Comparison of ENCODE assay signal across 23 cellular contexts in the genomic region with DNA sequence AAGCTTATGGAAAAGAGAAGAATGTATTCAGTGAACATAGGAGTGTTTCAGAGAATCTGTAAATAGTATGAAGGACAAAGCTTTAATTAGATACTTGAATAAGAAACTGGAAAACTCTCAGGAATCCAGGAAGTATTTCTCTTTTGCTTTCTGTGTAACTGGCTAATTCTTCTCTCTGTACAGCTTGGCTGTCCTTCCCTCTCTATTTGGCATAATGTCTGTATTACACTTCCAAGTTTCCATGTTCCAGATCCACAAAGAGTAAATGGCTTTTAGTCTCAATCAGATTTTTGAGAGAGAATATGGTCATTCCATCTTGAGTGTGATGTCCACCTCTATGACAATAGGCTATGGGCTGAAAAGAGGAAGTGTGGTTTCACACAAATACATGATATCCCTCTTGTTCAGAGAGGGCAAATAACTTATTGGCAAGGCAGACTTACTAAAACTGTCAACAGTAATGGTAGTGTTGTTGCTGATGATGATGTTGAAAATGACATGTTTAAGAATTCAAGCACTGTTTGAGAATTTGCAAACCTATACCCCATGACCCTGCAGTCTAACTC.
DNase-seq lines count a peak whose midpoint lies in the region; ATAC-seq lines count a peak whose summit lies in the region.
"Had no signal": no experiment of that assay in that cellular context is flagged by ENCODE, and none has a peak within 500 bp of the region (broad histone marks: within the 10 kb centered on the region; RNA-seq: fewer than 3 reads in every experiment).

No MANE protein-coding gene starts in this region.

- DNase-seq in astrocyte of the hippocampus (ENCODE audit: low read depth, low spot score) (peak; percentile 46), superior temporal gyrus (ENCODE audit: extremely low spot score) (peak; percentile 25), DMS53 treated with DMSO at 0.1 percent for 48 hours (lab: John Stamatoyannopoulos, UW; ENCODE audit: unreplicated experiment) (no peak)
- no peak for DNase-seq in stimulated activated CD4-positive, alpha-beta T cell treated with anti-CD3 and anti-CD28 coated beads, Interleukin-4, amount 100 ng/mL, for 1 hour
- DNase-seq: activated CD4-positive, alpha-beta T cell treated with anti-CD3 and anti-CD28 coated beads for 36 hours; activated effector memory CD4-positive, alpha-beta T cell treated with anti-CD3 and anti-CD28 coated beads, Interleukin-2, amount 50 U/mL, for 16 hours; activated naive CD8-positive, alpha-beta T cell treated with anti-CD3 and anti-CD28 coated beads, Interleukin-2, amount 10 ng/mL, durations not matched to agents 7 days and 5 days; activated T-cell treated with anti-CD3 and anti-CD28 coated beads for 4 hours; CD4-positive, CD25-positive, alpha-beta regulatory T cell; central memory CD4-positive, alpha-beta T cell; islet precursor cell; KG1; MM.1S; naive thymus-derived CD8-positive, alpha-beta T cell; NCI-H1436; NCI-H510A treated with DMSO at 0.1 percent for 48 hours; SHP77; stimulated activated naive CD8-positive, alpha-beta T cell treated with anti-CD3 and anti-CD28 coated beads, Interleukin-15, Interleukin-2, amounts not matched to agents 100 U/mL and 50 U/mL, for 24 hours; uterus had no signal

- ATAC-seq in GM18867 (IDR thresholded peaks at IDR 0.05; ENCODE audit: unreplicated experiment), result peak; percentile 70
- ATAC-seq in HG03280 (IDR thresholded peaks at IDR 0.05; ENCODE audit: unreplicated experiment), result peak; percentile 63
- ATAC-seq in activated CD4-positive, CD25-positive, alpha-beta regulatory T cell treated with anti-CD3 and anti-CD28 coated beads, Interleukin-2, amount 50 U/mL, for 24 hours, result no peak
- ATAC-seq: activated CD4-positive, alpha-beta T cell treated with anti-CD3 and anti-CD28 coated beads for 36 hours; naive thymus-derived CD8-positive, alpha-beta T cell; Panc1; stimulated activated naive CD8-positive, alpha-beta T cell treated with anti-CD3 and anti-CD28 coated beads, Interleukin-15, Interleukin-2, amounts not matched to agents 100 U/mL and 50 U/mL, for 24 hours had no signal

Comparison
In these comparisons a context has a peak if more than half of its experiments do, and no peak if none do; other contexts are left out.
1. ATAC-seq: peak in GM18867 (single experiment) and HG03280 (single experiment); none in activated CD4-positive, CD25-positive, alpha-beta regulatory T cell treated with anti-CD3 and anti-CD28 coated beads, Interleukin-2, amount 50 U/mL, for 24 hours (0 of 2).
2. DNase-seq: peak in astrocyte of the hippocampus (single experiment) and superior temporal gyrus (single experiment); none in stimulated activated CD4-positive, alpha-beta T cell treated with anti-CD3 and anti-CD28 coated beads, Interleukin-4, amount 100 ng/mL, for 1 hour (single experiment) and DMS53 treated with DMSO at 0.1 percent for 48 hours (single experiment).